In the genomic region with DNA sequence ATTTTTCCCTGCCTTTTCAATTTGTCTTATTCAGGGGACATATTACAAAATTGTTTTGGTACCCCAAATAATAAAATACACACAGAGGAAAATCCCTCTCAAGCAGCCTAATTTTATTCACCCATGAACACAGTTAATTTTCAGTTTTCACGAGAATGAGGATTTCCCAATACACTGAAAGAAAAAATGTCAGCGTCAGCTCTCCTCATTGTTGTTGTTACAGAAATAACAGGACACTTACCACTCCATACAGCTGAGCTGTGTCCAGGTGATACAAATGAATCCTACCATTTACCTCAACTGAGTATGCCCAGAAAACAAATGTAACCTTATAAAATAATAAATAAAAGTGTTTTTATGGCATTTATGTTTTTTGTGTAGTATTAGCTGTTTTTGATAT, we compare ENCODE assay signal across 19 cellular contexts.
DNase-seq lines count a peak whose midpoint lies in the region; ATAC-seq and TF ChIP-seq lines count a peak whose summit lies in the region.
"Had no signal": no experiment of that assay in that cellular context is flagged by ENCODE, and none has a peak within 500 bp of the region (broad histone marks: within the 10 kb centered on the region; RNA-seq: fewer than 3 reads in every experiment).

No MANE protein-coding gene starts in this region.

- H3K4me1 Mint-ChIP-seq in nephron: no peaks in the 10 kb centered on the region

- H3K4me3 ChIP-seq in right atrium auricular region (no peak overlapping the region), esophagus squamous epithelium (no peak overlapping the region), upper lobe of right lung (no peak overlapping the region)
- H3K4me3 ChIP-seq: BLaER1 treated with 17β-estradiol and CSF1 and Interleukin-3, amounts not matched to agents 10 nM and 100 nM; colonic mucosa; Peyer's patch; sigmoid colon had no signal

- peak overlapping the region in 1 of 2 donors; percentile 17 for H3K27ac ChIP-seq in right atrium auricular region
- peak overlapping the region in 3 of 4 donors; percentile 34 to 82 (median 49) for H3K27ac ChIP-seq in esophagus squamous epithelium
- H3K27ac ChIP-seq in upper lobe of right lung: peak overlapping the region; percentile 27

- intact Hi-C loops in Right ventricle myocardium inferior (cut with DNase I) (no loop called here), esophagus squamous epithelium (cut with DNase I) (no loop called here), upper lobe of right lung (cut with DNase I) (no loop called here)

- TF ChIP-seq POLR2A in esophagus squamous epithelium (IDR thresholded peaks at IDR 0.05): no peak

- 20 to 36% methylated on average over 2 of the region's 2 CpGs for WGBS in esophagus squamous epithelium, 2 donors

- no peak overlapping the region for H3K4me3 Mint-ChIP-seq in nephron
- H3K4me3 Mint-ChIP-seq: activated B cell treated with CpG ODN at 0.5 μM for 24 hours; activated CD4-positive, alpha-beta memory T cell treated with anti-CD3 and anti-CD28 coated beads, Interleukin-2, amount 10 ng/mL, durations not matched to agents 7 days and 5 days; activated naive CD4-positive, alpha-beta T cell treated with anti-CD3 and anti-CD28 coated beads, Interleukin-2, amount 10 ng/mL, durations not matched to agents 7 days and 5 days; activated T-cell treated with anti-CD3 and anti-CD28 coated beads, Interleukin-2, amount 50 U/mL, for 24 hours; stimulated activated naive CD8-positive, alpha-beta T cell treated with anti-CD3 and anti-CD28 coated beads, Interleukin-15, Interleukin-2, amounts not matched to agents 100 ng/mL and 50 ng/mL, for 24 hours had no signal

- H3K9me3 ChIP-seq in right atrium auricular region (no peaks in the 10 kb centered on the region), esophagus squamous epithelium (no peaks in the 10 kb centered on the region), upper lobe of right lung (no peaks in the 10 kb centered on the region)
- H3K9me3 ChIP-seq: BLaER1 treated with 17β-estradiol and CSF1 and Interleukin-3, amounts not matched to agents 10 nM and 100 nM; colonic mucosa; Peyer's patch; sigmoid colon had no signal

- DNase-seq in Right ventricle myocardium inferior (ENCODE audit: missing footprints) (no peak), right atrium auricular region (ENCODE audit: low spot score) (no peak), esophagus squamous epithelium (lab: John Stamatoyannopoulos, UW) (no peak), upper lobe of right lung (no peak), DMS 273 treated with DMSO at 0.1 percent for 48 hours (lab: John Stamatoyannopoulos, UW) (no peak), NCI-H510A treated with DMSO at 0.1 percent for 48 hours (lab: John Stamatoyannopoulos, UW) (no peak)
- no peak for DNase-seq in activated CD8-positive, alpha-beta memory T cell treated with anti-CD3 and anti-CD28 coated beads for 24 hours
- DNase-seq: activated B cell treated with CpG ODN at 0.5 μM for 24 hours; activated CD4-positive, alpha-beta memory T cell treated with anti-CD3 and anti-CD28 coated beads, Interleukin-2, amount 10 ng/mL, durations not matched to agents 7 days and 5 days; activated naive CD4-positive, alpha-beta T cell treated with anti-CD3 and anti-CD28 coated beads, Interleukin-2, amount 10 ng/mL, durations not matched to agents 7 days and 5 days; activated T-cell treated with anti-CD3 and anti-CD28 coated beads, Interleukin-2, amount 50 U/mL, for 24 hours; colonic mucosa; glutamatergic neuron; occipital lobe; Peyer's patch; sigmoid colon had no signal

- no peak for TF ChIP-seq CTCF in right atrium auricular region (IDR thresholded peaks at IDR 0.05)
- TF ChIP-seq CTCF in esophagus squamous epithelium (IDR thresholded peaks at IDR 0.05): no peak
- TF ChIP-seq CTCF in nephron (IDR thresholded peaks at IDR 0.05; ENCODE audit: unreplicated experiment in 3 of 3): no peak
- no peak for TF ChIP-seq CTCF in upper lobe of right lung (IDR thresholded peaks at IDR 0.05)

- H3K27me3 Mint-ChIP-seq in nephron (ENCODE audit: low read depth): peaks cover 3% of the 10 kb centered on the region

- H3K36me3 ChIP-seq in right atrium auricular region: no peaks in the 10 kb centered on the region
- H3K36me3 ChIP-seq in esophagus squamous epithelium: no peaks in the 10 kb centered on the region
- no peaks in the 10 kb centered on the region for H3K36me3 ChIP-seq in upper lobe of right lung
- H3K36me3 ChIP-seq: BLaER1 treated with 17β-estradiol and CSF1 and Interleukin-3, amounts not matched to agents 10 nM and 100 nM; colonic mucosa; Peyer's patch had no signal

- peak overlapping the region in 2 of 3 experiments; percentile 55 to 89 for H3K27ac Mint-ChIP-seq in nephron
- H3K27ac Mint-ChIP-seq: activated B cell treated with CpG ODN at 0.5 μM for 24 hours; activated CD4-positive, alpha-beta memory T cell treated with anti-CD3 and anti-CD28 coated beads, Interleukin-2, amount 10 ng/mL, durations not matched to agents 7 days and 5 days; activated naive CD4-positive, alpha-beta T cell treated with anti-CD3 and anti-CD28 coated beads, Interleukin-2, amount 10 ng/mL, durations not matched to agents 7 days and 5 days; activated T-cell treated with anti-CD3 and anti-CD28 coated beads, Interleukin-2, amount 50 U/mL, for 24 hours; stimulated activated naive CD8-positive, alpha-beta T cell treated with anti-CD3 and anti-CD28 coated beads, Interleukin-15, Interleukin-2, amounts not matched to agents 100 ng/mL and 50 ng/mL, for 24 hours had no signal

- no peaks in the 10 kb centered on the region for H3K27me3 ChIP-seq in right atrium auricular region
- H3K27me3 ChIP-seq in esophagus squamous epithelium: no peaks in the 10 kb centered on the region
- no peaks in the 10 kb centered on the region for H3K27me3 ChIP-seq in upper lobe of right lung
- H3K27me3 ChIP-seq: colonic mucosa, Peyer's patch, sigmoid colon had no signal

- peaks cover 0 to 25% of the 10 kb centered on the region in 2 donors for H3K4me1 ChIP-seq in right atrium auricular region
- peaks cover 0 to 18% (median 4%) of the 10 kb centered on the region in 3 donors for H3K4me1 ChIP-seq in esophagus squamous epithelium
- H3K4me1 ChIP-seq in upper lobe of right lung: peaks cover 32% of the 10 kb centered on the region

- no peaks in the 10 kb centered on the region for H3K9me3 Mint-ChIP-seq in nephron
- H3K9me3 Mint-ChIP-seq: activated B cell treated with CpG ODN at 0.5 μM for 24 hours; activated CD4-positive, alpha-beta memory T cell treated with anti-CD3 and anti-CD28 coated beads, Interleukin-2, amount 10 ng/mL, durations not matched to agents 7 days and 5 days; activated naive CD4-positive, alpha-beta T cell treated with anti-CD3 and anti-CD28 coated beads, Interleukin-2, amount 10 ng/mL, durations not matched to agents 7 days and 5 days; activated T-cell treated with anti-CD3 and anti-CD28 coated beads, Interleukin-2, amount 50 U/mL, for 24 hours; stimulated activated naive CD8-positive, alpha-beta T cell treated with anti-CD3 and anti-CD28 coated beads, Interleukin-15, Interleukin-2, amounts not matched to agents 100 ng/mL and 50 ng/mL, for 24 hours had no signal

- H3K36me3 Mint-ChIP-seq in nephron (ENCODE audit: low read depth): no peaks in the 10 kb centered on the region
- H3K36me3 Mint-ChIP-seq: activated naive CD4-positive, alpha-beta T cell treated with anti-CD3 and anti-CD28 coated beads, Interleukin-2, amount 10 ng/mL, durations not matched to agents 7 days and 5 days had no signal

- peak; percentile 59 for ATAC-seq in Right ventricle myocardium inferior
- peak; percentile 48 for ATAC-seq in upper lobe of right lung
